8 cellular contexts compared by ENCODE assay signal in genomic region chr2:60581461-60582282, GRCh38. TPM values are rescaled to one million over a fixed set of nuclear protein-coding genes. Genes with fewer than 3 reads are reported as not detected.
DNase-seq lines count a peak whose midpoint lies in the region; ATAC-seq and TF ChIP-seq lines count a peak whose summit lies in the region.

No MANE protein-coding gene starts in this region.

- no peak overlapping the region for H3K27ac ChIP-seq in mucosa of rectum (ENCODE audit: low read depth in 2 of 2, low read length in 2 of 2)

- ATAC-seq in GM18868 (IDR thresholded peaks at IDR 0.05; ENCODE audit: unreplicated experiment) = peak; percentile 98
- ATAC-seq in HG03108 (IDR thresholded peaks at IDR 0.05; ENCODE audit: unreplicated experiment) = peak; percentile 93

- no peaks in the 10 kb centered on the region for H3K9me3 ChIP-seq in mucosa of rectum (ENCODE audit: control insufficient read depth in 2 of 2, low read length in 2 of 2)

- peak overlapping the region; percentile 37 for H3K4me3 ChIP-seq in epithelial cell of esophagus (ENCODE audit: low read length)
- peak overlapping the region; percentile 48 to 63 for H3K4me3 ChIP-seq in mucosa of rectum (ENCODE audit: low read length in 2 of 2)

- H3K36me3 ChIP-seq in mucosa of rectum (ENCODE audit: control insufficient read depth in 2 of 2, insufficient read depth in 2 of 2, low read length in 2 of 2) = no peaks in the 10 kb centered on the region

- H3K9ac ChIP-seq in mucosa of rectum (ENCODE audit: low read depth in 1 of 2, low read length in 2 of 2) = no peak overlapping the region

- DNase-seq in Ammon's horn (ENCODE audit: low spot score) (peak; percentile 80), NCI-H460 (ENCODE audit: extremely low read depth, low read depth) (peak; percentile 50), epithelial cell of esophagus (ENCODE audit: low read depth) (peak; percentile 61)
- peak; percentile 9 for DNase-seq in activated CD8-positive, alpha-beta memory T cell treated with anti-CD3 and anti-CD28 coated beads, Interleukin-2, amount 50 U/mL, for 24 hours (ENCODE audit: extremely low read depth)
- DNase-seq in stimulated activated CD8-positive, alpha-beta memory T cell treated with anti-CD3 and anti-CD28 coated beads, Interleukin-4, amount 100 ng/mL, for 48 hours = peak; percentile 82

- peak; percentile 68 for TF ChIP-seq CTCF in epithelial cell of esophagus (IDR thresholded peaks at IDR 0.05; ENCODE audit: insufficient read depth, low read depth, low read length, missing control alignments)

- peaks cover 0 to 4% of the 10 kb centered on the region in 2 donors for H3K4me1 ChIP-seq in mucosa of rectum (ENCODE audit: control insufficient read depth in 2 of 2, insufficient read depth in 2 of 2, low read length in 2 of 2)

- peaks cover 0 to 10% of the 10 kb centered on the region in 2 donors for H3K27me3 ChIP-seq in mucosa of rectum (ENCODE audit: control insufficient read depth in 2 of 2, insufficient read depth in 2 of 2, low read length in 2 of 2)

RNA-seq across cellular contexts. Expression of gene BCL11A, which starts 28.2 kb away (rescaled TPM):
- total RNA-seq in NCI-H460 (2014; rRNA removed; shearing (Covaris generic)) = 0.84 and 2.1 TPM in 2 replicates
- 1.1 and 3.8 TPM in 2 replicates for polyA plus RNA-seq in NCI-H460 (2014; cell fraction: nucleus; rRNA removed)

Comparison
In these comparisons a context has a peak if more than half of its experiments do, and no peak if none do; other contexts are left out.
1. DNase-seq: peak in every context shown above with its lines; median percentile 82 in stimulated activated CD8-positive, alpha-beta memory T cell treated with anti-CD3 and anti-CD28 coated beads, Interleukin-4, amount 100 ng/mL, for 48 hours; 80 in Ammon's horn; 61 in epithelial cell of esophagus; 50 in NCI-H460; 9 in activated CD8-positive, alpha-beta memory T cell treated with anti-CD3 and anti-CD28 coated beads, Interleukin-2, amount 50 U/mL, for 24 hours.